ENCODE assay signal across 8 cellular contexts in the genomic region with DNA sequence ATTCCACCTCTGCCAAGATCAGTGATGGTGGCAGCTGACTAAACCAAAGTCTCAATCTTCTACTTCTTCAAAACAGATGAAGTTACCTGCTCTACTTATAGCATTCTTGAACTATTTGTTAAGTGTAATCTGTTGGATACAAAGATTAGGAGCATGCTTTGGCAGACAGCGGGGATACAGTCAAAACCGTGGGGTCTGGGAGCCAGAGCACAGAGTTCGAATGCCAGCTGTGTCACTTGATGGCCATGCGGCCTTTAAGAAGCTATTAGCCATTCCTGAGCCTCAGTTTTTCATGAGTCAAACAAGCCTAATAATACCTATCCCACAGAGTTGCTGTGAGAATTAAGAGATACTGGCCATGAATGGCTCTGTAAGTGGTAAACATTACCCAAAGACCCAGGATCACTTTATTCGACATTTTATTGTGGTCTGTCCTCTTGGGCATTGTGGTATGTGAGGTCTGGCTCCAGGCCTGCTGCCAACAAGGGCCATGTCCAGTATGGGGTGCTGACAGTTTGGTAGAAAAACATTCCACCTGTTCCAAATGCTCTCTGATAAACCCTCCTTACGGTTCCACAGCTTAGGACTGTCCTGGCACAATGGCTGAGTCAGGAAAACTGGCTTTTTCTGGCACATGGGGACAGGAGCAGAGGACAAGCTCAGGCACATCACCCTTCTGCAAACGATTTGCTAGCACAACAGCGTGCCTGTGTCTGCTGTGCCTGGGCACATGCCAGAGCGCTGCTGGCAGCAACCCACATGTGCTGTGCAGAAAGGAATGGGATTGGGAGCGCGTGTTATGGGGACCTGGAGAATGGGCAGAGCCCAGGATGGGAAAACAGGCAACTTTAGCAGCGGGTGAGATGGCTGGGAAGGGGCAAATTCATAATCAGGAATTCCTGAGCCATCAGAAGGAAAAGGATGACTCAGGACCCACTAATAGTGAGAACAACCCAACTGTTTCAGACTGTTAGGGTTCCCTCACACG. TPM values are rescaled to one million over a fixed set of nuclear protein-coding genes. Genes with fewer than 3 reads are reported as not detected.
A peak's percentile ranks its signal among the peaks of the same experiment; 100 is the strongest.
DNase-seq lines count a peak whose midpoint lies in the region; ATAC-seq and TF ChIP-seq lines count a peak whose summit lies in the region.

No MANE protein-coding gene starts in this region.

- H3K4me3 Mint-ChIP-seq in nephron progenitor cell, result no peak overlapping the region

- intact Hi-C loops in dorsolateral prefrontal cortex (cut with DNase I), result loop anchor here (5.0 to 10.0 kb wide), 2 partner anchors 134 to 473 kb away; no protein-coding TSS in a partner anchor

- peaks cover 36% of the 10 kb centered on the region for H3K4me1 Mint-ChIP-seq in nephron progenitor cell

- no peak overlapping the region for H3K4me3 ChIP-seq in dorsolateral prefrontal cortex

- no peaks in the 10 kb centered on the region for H3K27me3 ChIP-seq in dorsolateral prefrontal cortex

- peak overlapping the region; percentile 88 for H3K27ac Mint-ChIP-seq in nephron progenitor cell
- peak overlapping the region in 1 of 2 donors; percentile 29 for H3K27ac Mint-ChIP-seq in activated naive CD4-positive, alpha-beta T cell treated with anti-CD3 and anti-CD28 coated beads, Interleukin-2, amount 50 U/mL, for 72 hours

- no peak for ATAC-seq in activated naive CD4-positive, alpha-beta T cell treated with anti-CD3 and anti-CD28 coated beads, Interleukin-2, amount 50 U/mL, for 72 hours

- H3K36me3 Mint-ChIP-seq in nephron progenitor cell (ENCODE audit: low read depth), result peaks cover 24% of the 10 kb centered on the region
- H3K36me3 Mint-ChIP-seq in activated naive CD4-positive, alpha-beta T cell treated with anti-CD3 and anti-CD28 coated beads, Interleukin-2, amount 50 U/mL, for 72 hours, result peaks cover 4 to 13% of the 10 kb centered on the region in 2 donors

- peak overlapping the region; percentile 37 for H3K27ac ChIP-seq in C4-2B
- H3K27ac ChIP-seq in dorsolateral prefrontal cortex, result peak overlapping the region in 45 of 59 donors; percentile 4 to 77 (median 48)

- peak; percentile 85 for DNase-seq in NCI-H2171 (lab: John Stamatoyannopoulos, UW)
- DNase-seq in dorsolateral prefrontal cortex, result peak; percentile 66 to 85 (median 80)
- DNase-seq in nephron progenitor cell, result no peak
- DNase-seq in NCI-H2107 (lab: John Stamatoyannopoulos, UW), result no peak
- DNase-seq in NCI-H2029 (lab: John Stamatoyannopoulos, UW), result no peak
- DNase-seq in activated naive CD4-positive, alpha-beta T cell treated with anti-CD3 and anti-CD28 coated beads, Interleukin-2, amount 50 U/mL, for 72 hours (ENCODE audit: low spot score in 2 of 2), result no peak
- no peak for DNase-seq in activated CD4-positive, alpha-beta T cell treated with anti-CD3 and anti-CD28 coated beads, Interleukin-2, amount 50 U/mL, for 1 hour

- no peaks in the 10 kb centered on the region for H3K9me3 Mint-ChIP-seq in nephron progenitor cell
- H3K9me3 Mint-ChIP-seq in activated naive CD4-positive, alpha-beta T cell treated with anti-CD3 and anti-CD28 coated beads, Interleukin-2, amount 50 U/mL, for 72 hours, result no peaks in the 10 kb centered on the region

- H3K27me3 Mint-ChIP-seq in nephron progenitor cell (ENCODE audit: low read depth, poor library complexity), result peaks cover 2% of the 10 kb centered on the region

- TF ChIP-seq CTCF in C4-2B (conservative IDR thresholded peaks at IDR 0.05), result no peak
- peak in 6 of 56 donors; percentile 10 to 36 (median 12) for TF ChIP-seq CTCF in dorsolateral prefrontal cortex (IDR thresholded peaks at IDR 0.05 in 54 of 56, conservative IDR thresholded peaks at IDR 0.05 in 2 of 56; ENCODE audit: low read depth in 1 of 56, partially characterized antibody in 56 of 56)
- TF ChIP-seq CTCF in nephron progenitor cell (IDR thresholded peaks at IDR 0.05), result no peak

RNA-seq across cellular contexts. Expression of gene FAM83C, which starts 15.7 kb away (rescaled TPM):
- total RNA-seq in dorsolateral prefrontal cortex, result under 1 TPM in 2 of 120 experiments, not detected in 118; 0.24 to 0.98 TPM
- not detected for total RNA-seq in activated naive CD4-positive, alpha-beta T cell treated with anti-CD3 and anti-CD28 coated beads, Interleukin-2, amount 50 U/mL, for 72 hours

RNA-seq across cellular contexts. Expression of gene EIF6, which starts 23.4 kb away (rescaled TPM):
- 10 to 100 TPM; 28.3 to 69.2 (median 53.1) TPM for total RNA-seq in dorsolateral prefrontal cortex
- 100 to 1,000 TPM in 1 of 2 donors, 10 to 100 TPM in 1; 63.9 to 115 TPM for total RNA-seq in activated naive CD4-positive, alpha-beta T cell treated with anti-CD3 and anti-CD28 coated beads, Interleukin-2, amount 50 U/mL, for 72 hours

RNA-seq across cellular contexts. Expression of gene MMP24OS, which starts 30.0 kb away (rescaled TPM):
- total RNA-seq in dorsolateral prefrontal cortex, result 100 to 1,000 TPM in 10 of 120 experiments, 10 to 100 TPM in 110; 55.0 to 112 (median 79.5) TPM
- 10 to 100 TPM; 29.4 to 41.8 TPM for total RNA-seq in activated naive CD4-positive, alpha-beta T cell treated with anti-CD3 and anti-CD28 coated beads, Interleukin-2, amount 50 U/mL, for 72 hours

Comparison
In these comparisons a context has a peak if more than half of its experiments do, and no peak if none do; other contexts are left out.
1. DNase-seq: peak in NCI-H2171 (single experiment) and dorsolateral prefrontal cortex (10 of 10); none in nephron progenitor cell (single experiment), NCI-H2107 (single experiment), NCI-H2029 (single experiment), activated naive CD4-positive, alpha-beta T cell treated with anti-CD3 and anti-CD28 coated beads, Interleukin-2, amount 50 U/mL, for 72 hours (0 of 2) and activated CD4-positive, alpha-beta T cell treated with anti-CD3 and anti-CD28 coated beads, Interleukin-2, amount 50 U/mL, for 1 hour (single experiment).